ENCODE assay signal across 9 cellular contexts in the genomic region with DNA sequence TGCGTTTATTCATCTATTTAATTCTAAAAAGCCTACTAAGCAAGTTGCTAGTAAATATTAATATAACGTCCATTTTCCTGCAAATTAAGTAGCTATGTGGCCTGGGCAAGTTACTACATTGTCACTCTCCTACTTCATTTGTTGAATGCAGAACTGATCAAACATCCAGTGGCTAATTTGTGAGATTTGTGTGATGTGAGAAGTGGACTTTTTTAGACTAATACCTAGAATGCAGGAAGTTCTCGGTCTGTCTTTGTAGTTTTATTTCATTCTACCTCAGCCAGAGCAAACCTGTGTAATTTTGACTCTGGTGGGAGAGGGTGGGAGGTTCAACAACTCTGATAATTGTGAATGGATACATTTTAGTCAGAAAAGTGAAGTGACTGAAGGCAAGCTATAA. TPM values are rescaled to one million over a fixed set of nuclear protein-coding genes. Genes with fewer than 3 reads are reported as not detected.
DNase-seq lines count a peak whose midpoint lies in the region; ATAC-seq, FAIRE-seq and TF ChIP-seq lines count a peak whose summit lies in the region.
"Had no signal": no experiment of that assay in that cellular context is flagged by ENCODE, and none has a peak within 500 bp of the region (broad histone marks: within the 10 kb centered on the region; RNA-seq: fewer than 3 reads in every experiment).

No MANE protein-coding gene starts in this region.

- DNase-seq in K562 (ENCODE audit: extremely low read depth in 1 of 4, low spot score in 3 of 4) (peak in 1 of 4 experiments; percentile 7), AG08395 (ENCODE audit: low spot score) (no peak)
- no peak for DNase-seq in stimulated activated CD8-positive, alpha-beta memory T cell treated with anti-CD3 and anti-CD28 coated beads, Interleukin-4, amount 100 ng/mL, for 48 hours

- H2AFZ ChIP-seq in K562 (ENCODE audit: low read depth, low read length): peak overlapping the region; percentile 98

- no TSS peak for BruUV-seq in K562 (replicated peaks; lab: Mats Ljungman, UMichigan)

- H3K4me3 ChIP-seq in K562 (peak overlapping the region; percentile 68), mucosa of rectum (ENCODE audit: low read length in 2 of 2) (peak overlapping the region; percentile 95 to 99)

- in situ Hi-C loops in K562 (cut with MboI): no loop called here

- H3K27me3 ChIP-seq in K562 (ENCODE audit: control insufficient read depth in 2 of 2, insufficient read depth in 2 of 2, low read length in 2 of 2): no peaks in the 10 kb centered on the region
- no peaks in the 10 kb centered on the region for H3K27me3 ChIP-seq in mucosa of rectum (ENCODE audit: control insufficient read depth in 2 of 2, insufficient read depth in 2 of 2, low read length in 2 of 2)

- H3K9me3 ChIP-seq in K562 (replicated peaks; ENCODE audit: control insufficient read depth, insufficient read depth, low read depth, low read length) (no peaks in the 10 kb centered on the region), mucosa of rectum (ENCODE audit: control insufficient read depth in 2 of 2, low read length in 2 of 2) (no peaks in the 10 kb centered on the region)

- POLR2A ChIA-PET in K562 (lab: Yijun Ruan, JAX): interaction anchor here (1.1 to 1.7 kb wide), 5 partner anchors 9 to 47 kb away, joined by 3 to 11 read pairs (median 3); no protein-coding TSS in a partner anchor

- no peaks in the 10 kb centered on the region for H3K9me1 ChIP-seq in K562 (ENCODE audit: control insufficient read depth, insufficient read depth, low read length)

- no peak for FAIRE-seq in K562 (lab: Jason Lieb, UNC)

- CTCF ChIA-PET in K562 (lab: Yijun Ruan, JAX; ENCODE audit: low intra/inter-chr PET ratio): no interaction called here

- no peaks in the 10 kb centered on the region for H4K20me1 ChIP-seq in K562 (replicated peaks; ENCODE audit: control insufficient read depth, insufficient read depth, low read length)

- H3K4me1 ChIP-seq in K562 (replicated peaks in 1 of 2; ENCODE audit: control insufficient read depth in 2 of 2, insufficient read depth in 2 of 2, low read length in 2 of 2): peaks cover 0 to 13% of the 10 kb centered on the region in 2 experiments; a peak in 2 of 5 replicates
- peaks cover 6 to 8% of the 10 kb centered on the region in 2 donors for H3K4me1 ChIP-seq in mucosa of rectum (ENCODE audit: control insufficient read depth in 2 of 2, insufficient read depth in 2 of 2, low read length in 2 of 2)

- TF ChIP-seq CTCF in K562 (IDR thresholded peaks at IDR 0.05 in 2 of 3, conservative IDR thresholded peaks at IDR 0.05 in 1 of 3; ENCODE audit: insufficient read depth in 2 of 3, low read depth in 1 of 3, low read length in 3 of 3): no peak

- whole genome bisulfite sequencing in K562 (ENCODE audit: insufficient coverage, low coverage, missing lambda C conversion rate): 0% methylated on average over 3 of the region's 3 CpGs

- H3K9ac ChIP-seq in K562 (ENCODE audit: insufficient read depth in 1 of 2, low read depth in 2 of 2, low read length in 2 of 2) (peak overlapping the region; percentile 89 to 95), mucosa of rectum (ENCODE audit: low read depth in 1 of 2, low read length in 2 of 2) (peak overlapping the region; percentile 94 to 95)

- H3K4me2 ChIP-seq in K562 (ENCODE audit: insufficient read depth, low read length): peak overlapping the region; percentile 89

- peaks cover 50% of the 10 kb centered on the region for H3K79me2 ChIP-seq in K562 (ENCODE audit: control insufficient read depth, insufficient read depth, low read length)

- intact Hi-C loops in K562 (cut with micrococcal nuclease): no loop called here

- peak overlapping the region; percentile 82 for H3K27ac ChIP-seq in K562 (ENCODE audit: extremely low read depth, low read depth, low read length)
- peak overlapping the region; percentile 89 for H3K27ac ChIP-seq in mucosa of rectum (ENCODE audit: low read depth in 2 of 2, low read length in 2 of 2)

- H3K36me3 ChIP-seq in K562 (ENCODE audit: control insufficient read depth, insufficient read depth, low read length) (peaks cover 36% of the 10 kb centered on the region), mucosa of rectum (ENCODE audit: control insufficient read depth in 2 of 2, insufficient read depth in 2 of 2, low read length in 2 of 2) (peaks cover 7 to 17% of the 10 kb centered on the region in 2 donors)

- ATAC-seq in GM18502 (IDR thresholded peaks at IDR 0.05; ENCODE audit: poor library complexity, unreplicated experiment) (peak; percentile 5), HG03159 (IDR thresholded peaks at IDR 0.05; ENCODE audit: unreplicated experiment) (peak; percentile 11), K562 (peak; percentile 3), HG02884 (IDR thresholded peaks at IDR 0.05; ENCODE audit: unreplicated experiment) (no peak), HG03571 (IDR thresholded peaks at IDR 0.05; ENCODE audit: unreplicated experiment) (no peak)

- TF ChIP-seq POLR2A in K562 (conservative IDR thresholded peaks at IDR 0.05): no peak

- no peak for TF ChIP-seq EP300 in K562 (IDR thresholded peaks at IDR 0.05; ENCODE audit: low read length)

- TF ChIP-seq RAD21 in K562 (CRISPR knock-in tag; conservative IDR thresholded peaks at IDR 0.05 in 1 of 2, IDR thresholded peaks at IDR 0.05 in 1 of 2): no peak

TF ChIP-seq in K562, 482 proteins besides CTCF, POLR2A, EP300 and RAD21:
- 0 out of 4 replicates have a peak, but pooled peaks of 1 of the 2 experiments have one; percentile 1 for TF ChIP-seq SIN3A (IDR thresholded peaks at IDR 0.05; ENCODE audit: borderline replicate concordance in 2 of 2, control insufficient read depth in 1 of 2, low read depth in 2 of 2, low read length in 2 of 2)
- TF ChIP-seq, protein P1, sequence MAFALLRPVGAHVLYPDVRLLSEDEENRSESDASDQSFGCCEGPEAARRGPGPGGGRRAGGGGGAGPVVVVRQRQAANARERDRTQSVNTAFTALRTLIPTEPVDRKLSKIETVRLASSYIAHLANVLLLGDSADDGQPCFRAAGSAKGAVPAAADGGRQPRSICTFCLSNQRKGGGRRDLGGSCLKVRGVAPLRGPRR (CRISPR knock-in tag; IDR thresholded peaks at IDR 0.05): no peak
TF ChIP-seq in K562: peak in this region for 1.

RNA-seq across cellular contexts. Expression of a gene that starts 0.8 kb away (rescaled TPM):
- 9.9 and 52.9 TPM in 2 replicates for total RNA-seq in K562 (2011; cell fraction: chromatin; rRNA removed; ENCODE audit: low replicate concordance)
- total RNA-seq in K562 (2011; cell fraction: nucleolus; rRNA removed): 6.7 and 8.8 TPM in 2 replicates
- total RNA-seq in K562 (2011; cell fraction: nucleoplasm; rRNA removed): 22.2 and 43.1 TPM in 2 replicates
- 20.6 and 26.1 TPM in 2 replicates for total RNA-seq in K562 (2014; rRNA removed)
- total RNA-seq in K562 (2014; rRNA removed; fragmentation: Illumina TruSeq; extraction: Trizol): 35.7 and 38.3 TPM in 2 replicates
- total RNA-seq in K562 (2015; rRNA removed; fragmentation: Illumina TruSeq; extraction: Trizol): 32.0 and 32.4 TPM in 2 replicates
- total RNA-seq in K562 (2021): 37.0 and 38.5 TPM in 2 replicates
- 20.9 and 25.0 TPM in 2 replicates for polyA plus RNA-seq in K562 (2011; rRNA removed)
- 8.5 and 14.9 TPM in 2 replicates for polyA plus RNA-seq in K562 (2011; cell fraction: cytosol; rRNA removed)
- 19.3 and 19.6 TPM in 2 replicates for polyA plus RNA-seq in K562 (2011; cell fraction: nucleus; rRNA removed)
- polyA plus RNA-seq in K562 (2012): 19.1 and 19.8 TPM in 2 replicates
- 35.7 and 47.5 TPM in 2 replicates for polyA plus RNA-seq in K562 (2014; fragmentation: Illumina TruSeq; extraction: Trizol)
- polyA plus RNA-seq in K562 (2014; fragmentation: Nextera tagmentation; extraction: Ambion mirVana): 10 to 100 TPM in 1 of 2 experiments, 1 to 10 TPM in 1; 8.1 to 13.1 TPM
- polyA plus RNA-seq in K562 (2014; rRNA removed): 18.6 and 23.1 TPM in 2 replicates
- 40.2 and 50.3 TPM in 2 replicates for polyA minus RNA-seq in K562 (2011; rRNA and poly(A)+ RNA removed)
- 17.5 and 25.8 TPM in 2 replicates for polyA minus RNA-seq in K562 (2011; cell fraction: cytosol; rRNA and poly(A)+ RNA removed)
- polyA minus RNA-seq in K562 (2011; cell fraction: nucleus; rRNA and poly(A)+ RNA removed): 34.1 and 54.1 TPM in 2 replicates

RNA-seq across cellular contexts. Expression of a gene that starts 27.6 kb away (rescaled TPM):
- not detected in 2 replicates for total RNA-seq in K562 (2011; cell fraction: chromatin; rRNA removed; ENCODE audit: low replicate concordance)
- total RNA-seq in K562 (2011; cell fraction: nucleolus; rRNA removed): not detected in 2 replicates
- total RNA-seq in K562 (2011; cell fraction: nucleoplasm; rRNA removed): not detected in 2 replicates
- total RNA-seq in K562 (2014; rRNA removed) (not detected in 2 replicates), K562 (2014; rRNA removed; fragmentation: Illumina TruSeq; extraction: Trizol) (not detected in 2 replicates), K562 (2015; rRNA removed; fragmentation: Illumina TruSeq; extraction: Trizol) (not detected in 2 replicates), K562 (2021) (not detected in 2 replicates)
- polyA plus RNA-seq in K562 (2011; rRNA removed) (0.14 TPM in 1 of 2 replicates, not detected in the other), K562 (2014; fragmentation: Illumina TruSeq; extraction: Trizol) (not detected in 2 replicates), K562 (2014; fragmentation: Nextera tagmentation; extraction: Ambion mirVana) (not detected), K562 (2014; rRNA removed) (not detected in 2 replicates)
- polyA plus RNA-seq in K562 (2011; cell fraction: cytosol; rRNA removed): 0.15 TPM in 1 of 2 replicates, not detected in the other
- 0.34 TPM in 1 of 2 replicates, not detected in the other for polyA plus RNA-seq in K562 (2011; cell fraction: nucleus; rRNA removed)
- polyA plus RNA-seq in K562 (2012): not detected in 2 replicates
- not detected in 2 replicates for polyA minus RNA-seq in K562 (2011; rRNA and poly(A)+ RNA removed)
- polyA minus RNA-seq in K562 (2011; cell fraction: cytosol; rRNA and poly(A)+ RNA removed): not detected in 2 replicates
- polyA minus RNA-seq in K562 (2011; cell fraction: nucleus; rRNA and poly(A)+ RNA removed): not detected in 2 replicates
- total RNA-seq: subcutaneous adipose tissue had no signal

RNA-seq across cellular contexts. Expression of a gene that starts 47.3 kb away (rescaled TPM):
- 5.4 and 14.8 TPM in 2 replicates for total RNA-seq in K562 (2011; cell fraction: chromatin; rRNA removed; ENCODE audit: low replicate concordance)
- 4.1 and 5.0 TPM in 2 replicates for total RNA-seq in K562 (2011; cell fraction: nucleolus; rRNA removed)
- 9.2 and 22.2 TPM in 2 replicates for total RNA-seq in K562 (2011; cell fraction: nucleoplasm; rRNA removed)
- total RNA-seq in K562 (2014; rRNA removed) (6.8 and 11.1 TPM in 2 replicates), K562 (2014; rRNA removed; fragmentation: Illumina TruSeq; extraction: Trizol) (14.2 and 17.1 TPM in 2 replicates), K562 (2015; rRNA removed; fragmentation: Illumina TruSeq; extraction: Trizol) (11.8 and 13.0 TPM in 2 replicates), K562 (2021) (11.1 and 12.0 TPM in 2 replicates)
- polyA plus RNA-seq in K562 (2011; rRNA removed) (11.2 and 14.3 TPM in 2 replicates), K562 (2014; fragmentation: Illumina TruSeq; extraction: Trizol) (11.6 and 11.7 TPM in 2 replicates), K562 (2014; fragmentation: Nextera tagmentation; extraction: Ambion mirVana) (10 to 100 TPM; 19.6 to 20.4 TPM), K562 (2014; rRNA removed) (10.6 and 14.0 TPM in 2 replicates)
- 2.1 and 5.0 TPM in 2 replicates for polyA plus RNA-seq in K562 (2011; cell fraction: cytosol; rRNA removed)
- polyA plus RNA-seq in K562 (2011; cell fraction: nucleus; rRNA removed): 6.0 and 9.1 TPM in 2 replicates
- 11.4 and 12.8 TPM in 2 replicates for polyA plus RNA-seq in K562 (2012)
- polyA minus RNA-seq in K562 (2011; rRNA and poly(A)+ RNA removed): 12.6 and 14.7 TPM in 2 replicates
- polyA minus RNA-seq in K562 (2011; cell fraction: cytosol; rRNA and poly(A)+ RNA removed): 4.6 and 7.2 TPM in 2 replicates
- polyA minus RNA-seq in K562 (2011; cell fraction: nucleus; rRNA and poly(A)+ RNA removed): 13.1 and 22.0 TPM in 2 replicates

Comparison
In these comparisons a context has a peak if more than half of its experiments do, and no peak if none do; other contexts are left out.
1. ATAC-seq: peak in GM18502 (single experiment), HG03159 (single experiment) and K562 (single experiment); none in HG02884 (single experiment) and HG03571 (single experiment).